Comparison of ENCODE assay signal across 1 cellular context in the genomic region with DNA sequence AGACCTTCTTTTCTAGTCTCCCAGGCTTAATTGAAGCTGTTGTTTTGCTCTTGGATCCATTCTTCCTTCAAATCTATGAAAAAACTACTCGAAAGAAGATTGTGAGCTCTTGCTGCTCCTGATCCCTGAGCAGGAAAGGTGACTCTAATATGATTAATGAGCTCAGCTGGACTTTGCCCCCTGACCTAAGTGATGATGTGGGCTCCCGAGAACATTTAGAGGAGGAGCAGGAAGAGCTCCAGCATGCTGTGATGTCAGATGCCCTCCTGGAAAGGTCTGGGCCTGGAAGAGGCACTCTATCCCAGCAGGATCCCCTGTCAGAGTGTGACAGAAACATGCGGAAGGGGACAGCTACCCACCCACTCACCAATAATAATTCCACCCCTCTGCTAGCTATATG.
TF ChIP-seq lines count a peak whose summit lies in the region.

No MANE protein-coding gene starts in this region.

TF ChIP-seq in endothelial cell of umbilical vein, 7 proteins besides CTCF, POLR2A, EP300 and RAD21 (continued from another document):
- TF ChIP-seq, protein P1, sequence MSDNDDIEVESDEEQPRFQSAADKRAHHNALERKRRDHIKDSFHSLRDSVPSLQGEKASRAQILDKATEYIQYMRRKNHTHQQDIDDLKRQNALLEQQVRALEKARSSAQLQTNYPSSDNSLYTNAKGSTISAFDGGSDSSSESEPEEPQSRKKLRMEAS (IDR thresholded peaks at IDR 0.05; ENCODE audit: insufficient read depth, insufficient read length), result no peak
